Comparison of ENCODE assay signal across 2 cellular contexts in genomic region chr10:119025336-119025735, GRCh38.
TF ChIP-seq lines count a peak whose summit lies in the region.

No MANE protein-coding gene starts in this region.

TF ChIP-seq in A549, 52 proteins besides CTCF, POLR2A, EP300 and RAD21:
- TF ChIP-seq SMC3 (IDR thresholded peaks at IDR 0.05) (peak; percentile 30; the same call in 1 of the 3 replicates), TFCP2L1 (CRISPR knock-in tag; IDR thresholded peaks at IDR 0.05) (no peak)
- TF ChIP-seq, protein P1, sequence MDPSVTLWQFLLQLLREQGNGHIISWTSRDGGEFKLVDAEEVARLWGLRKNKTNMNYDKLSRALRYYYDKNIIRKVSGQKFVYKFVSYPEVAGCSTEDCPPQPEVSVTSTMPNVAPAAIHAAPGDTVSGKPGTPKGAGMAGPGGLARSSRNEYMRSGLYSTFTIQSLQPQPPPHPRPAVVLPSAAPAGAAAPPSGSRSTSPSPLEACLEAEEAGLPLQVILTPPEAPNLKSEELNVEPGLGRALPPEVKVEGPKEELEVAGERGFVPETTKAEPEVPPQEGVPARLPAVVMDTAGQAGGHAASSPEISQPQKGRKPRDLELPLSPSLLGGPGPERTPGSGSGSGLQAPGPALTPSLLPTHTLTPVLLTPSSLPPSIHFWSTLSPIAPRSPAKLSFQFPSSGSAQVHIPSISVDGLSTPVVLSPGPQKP (IDR thresholded peaks at IDR 0.05; ENCODE audit: low read depth, low read length): no peak

TF ChIP-seq in IMR-90, 13 proteins besides CTCF, POLR2A, EP300 and RAD21:
- no peak for TF ChIP-seq CEBPB (IDR thresholded peaks at IDR 0.05; ENCODE audit: low read depth, low read length)
- TF ChIP-seq, protein P1 (IDR thresholded peaks at IDR 0.05; ENCODE audit: borderline replicate concordance, low read depth, low read length): no peak
- no peak for TF ChIP-seq RFX5 (IDR thresholded peaks at IDR 0.05; ENCODE audit: low read depth, low read length)
- no peak for TF ChIP-seq CHD1 (IDR thresholded peaks at IDR 0.05; ENCODE audit: low read depth, low read length)
- no peak for TF ChIP-seq FOS (IDR thresholded peaks at IDR 0.05; ENCODE audit: low read depth, low read length)
